In genomic region chr11:86301742-86302091, GRCh38 we compare ENCODE assay signal across 9 cellular contexts. TPM values are rescaled to one million over a fixed set of nuclear protein-coding genes. Genes with fewer than 3 reads are reported as not detected.
DNase-seq lines count a peak whose midpoint lies in the region; ATAC-seq, FAIRE-seq and TF ChIP-seq lines count a peak whose summit lies in the region.
"Had no signal": no experiment of that assay in that cellular context is flagged by ENCODE, and none has a peak within 500 bp of the region (broad histone marks: within the 10 kb centered on the region; RNA-seq: fewer than 3 reads in every experiment).

No MANE protein-coding gene starts in this region.

- ATAC-seq in Panc1 (no peak), gastroesophageal sphincter (no peak), thoracic aorta (ENCODE audit: insufficient number of reproducible peaks, low FRiP score, low read depth) (no peak)

- no TSS peak for BruUV-seq in Panc1 (replicated peaks; lab: Mats Ljungman, UMichigan)

- TF ChIP-seq CTCF in Panc1 (IDR thresholded peaks at IDR 0.05) (no peak), gastroesophageal sphincter (IDR thresholded peaks at IDR 0.05) (no peak), thoracic aorta (IDR thresholded peaks at IDR 0.05) (no peak)

- no peak for DNase-seq in activated T-cell treated with anti-CD3 and anti-CD28 coated beads, Interleukin-2, amount 50 U/mL, for 24 hours
- no peak for DNase-seq in activated T-cell treated with anti-CD3 and anti-CD28 coated beads, Interleukin-2, amount 50 U/mL, for 48 hours
- DNase-seq in Panc1 (ENCODE audit: low read depth, low spot score): no peak
- no peak for DNase-seq in thoracic aorta (ENCODE audit: low spot score)
- DNase-seq in NCI-H128 (lab: John Stamatoyannopoulos, UW; ENCODE audit: unreplicated experiment): no peak
- DNase-seq in Kasumi-1 (lab: John Stamatoyannopoulos, UW): no peak
- no peak for DNase-seq in H54 (ENCODE audit: insufficient read length, low spot score)

- FAIRE-seq in H54 (lab: Jason Lieb, UNC): no peak

- TF ChIP-seq POLR2A in gastroesophageal sphincter (IDR thresholded peaks at IDR 0.05) (no peak), H54 (IDR thresholded peaks at IDR 0.05; ENCODE audit: low read depth, low read length) (no peak)

- intact Hi-C loops in Panc1 (cut with micrococcal nuclease; ENCODE audit: unreplicated experiment): no loop called here

- H3K36me3 ChIP-seq in Panc1 (ENCODE audit: control insufficient read depth, insufficient read depth, low read length): no peaks in the 10 kb centered on the region; the same call in 1 of the 2 replicates
- H3K36me3 ChIP-seq in gastroesophageal sphincter: no peaks in the 10 kb centered on the region
- H3K36me3 ChIP-seq in thoracic aorta: no peaks in the 10 kb centered on the region

- H3K4me3 ChIP-seq in Panc1 (ENCODE audit: low read depth in 2 of 2, low read length in 2 of 2) (peak overlapping the region; percentile 91 to 98), gastroesophageal sphincter (peak overlapping the region; percentile 69 to 97), thoracic aorta (peak overlapping the region; percentile 88)

- in situ Hi-C loops in Panc1 (cut with HindIII; ENCODE audit: low pct_unique_long_range_greater_than_20kb, low sequenced_read_pairs): no loop called here

- H3K4me1 ChIP-seq in Panc1 (ENCODE audit: control insufficient read depth, insufficient read depth, low read length) (peaks cover 9% of the 10 kb centered on the region; the same call in 1 of the 2 replicates), gastroesophageal sphincter (peaks cover 7 to 31% (median 10%) of the 10 kb centered on the region in 3 donors), thoracic aorta (ENCODE audit: control insufficient read depth in 1 of 2, low read depth in 2 of 2) (peaks cover 11 to 21% of the 10 kb centered on the region in 2 donors)

- TF ChIP-seq EP300 in gastroesophageal sphincter (IDR thresholded peaks at IDR 0.05): no peak

- peaks cover 33% of the 10 kb centered on the region for H3K4me1 Mint-ChIP-seq in activated T-cell treated with anti-CD3 and anti-CD28 coated beads, Interleukin-2, amount 50 U/mL, for 24 hours (ENCODE audit: low read depth)

- H3K36me3 Mint-ChIP-seq in activated T-cell treated with anti-CD3 and anti-CD28 coated beads, Interleukin-2, amount 50 U/mL, for 24 hours (ENCODE audit: low read depth): peaks cover 38% of the 10 kb centered on the region

- H3K9me3 ChIP-seq in Panc1 (ENCODE audit: control insufficient read depth, insufficient read depth, low read depth, low read length) (no peaks in the 10 kb centered on the region), gastroesophageal sphincter (no peaks in the 10 kb centered on the region), thoracic aorta (no peaks in the 10 kb centered on the region)
- H3K9me3 ChIP-seq: body of pancreas had no signal

- no peaks in the 10 kb centered on the region for H3K27me3 Mint-ChIP-seq in activated T-cell treated with anti-CD3 and anti-CD28 coated beads, Interleukin-2, amount 50 U/mL, for 24 hours

- CTCF ChIA-PET in Panc1 (lab: Charles Lee): interaction anchor here (0.6 kb wide), 1 partner anchor 693 kb away, joined by 3 read pairs; no protein-coding TSS in a partner anchor

- peak overlapping the region; percentile 97 for H3K4me3 Mint-ChIP-seq in activated T-cell treated with anti-CD3 and anti-CD28 coated beads, Interleukin-2, amount 50 U/mL, for 24 hours

- H3K27me3 ChIP-seq in Panc1 (ENCODE audit: control insufficient read depth, insufficient read depth, low read length): no peaks in the 10 kb centered on the region
- no peaks in the 10 kb centered on the region for H3K27me3 ChIP-seq in gastroesophageal sphincter
- no peaks in the 10 kb centered on the region for H3K27me3 ChIP-seq in thoracic aorta (replicated peaks; ENCODE audit: insufficient read depth)
- H3K27me3 ChIP-seq: body of pancreas had no signal

- peak overlapping the region; percentile 98 for H3K27ac Mint-ChIP-seq in activated T-cell treated with anti-CD3 and anti-CD28 coated beads, Interleukin-2, amount 50 U/mL, for 24 hours

- H3K27ac ChIP-seq in Panc1 (ENCODE audit: low read length) (peak overlapping the region; percentile 31; the same call in 1 of the 2 replicates), gastroesophageal sphincter (peak overlapping the region in 2 of 4 donors; percentile 86 to 88), thoracic aorta (no peak overlapping the region)

- no peaks in the 10 kb centered on the region for H3K9me3 Mint-ChIP-seq in activated T-cell treated with anti-CD3 and anti-CD28 coated beads, Interleukin-2, amount 50 U/mL, for 24 hours

- WGBS in gastroesophageal sphincter (ENCODE audit: low coverage in 1 of 2), 2 donors: 3 to 4% methylated on average over 6 of the region's 6 CpGs

- POLR2A ChIA-PET in Panc1 (lab: Charles Lee): no interaction called here

RNA-seq across cellular contexts. Expression of gene HIKESHI, which starts 0.3 kb away (rescaled TPM):
- total RNA-seq in Panc1 (2021; ENCODE audit: unreplicated experiment) (61.3 TPM), gastroesophageal sphincter (10 to 100 TPM; 36.3 to 55.9 (median 46.3) TPM), thoracic aorta (10 to 100 TPM; 36.7 to 39.5 TPM)
- 42.4 TPM for polyA plus RNA-seq in Panc1 (2012; ENCODE audit: insufficient read length)

RNA-seq across cellular contexts. Expression of gene EED, which starts 57.2 kb away (rescaled TPM):
- total RNA-seq in Panc1 (2021; ENCODE audit: unreplicated experiment) (29.0 TPM), gastroesophageal sphincter (10 to 100 TPM; 11.7 to 27.1 (median 16.6) TPM), thoracic aorta (10 to 100 TPM; 19.0 to 22.4 TPM)
- polyA plus RNA-seq in Panc1 (2012; ENCODE audit: insufficient read length): 19.7 TPM
